In the genomic region with DNA sequence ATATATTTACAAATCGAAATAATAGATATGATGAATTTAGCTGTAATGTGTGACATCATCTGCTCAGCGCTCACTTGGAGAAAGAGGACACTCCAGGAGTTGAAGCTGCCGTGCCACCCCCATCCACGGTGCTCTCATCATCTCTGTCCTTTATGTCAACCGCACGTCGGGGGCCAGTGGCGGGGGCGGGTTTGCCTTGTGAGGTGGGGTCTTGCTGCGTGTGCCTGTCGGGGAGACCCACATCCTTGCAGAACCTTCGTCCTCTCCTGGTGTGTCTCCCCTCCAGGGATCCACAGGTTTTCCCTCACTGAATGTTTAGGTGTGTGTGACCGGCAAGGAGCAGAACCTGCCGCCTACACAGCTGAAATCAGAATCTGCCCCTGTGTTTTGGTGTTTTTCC, we compare ENCODE assay signal across 27 cellular contexts.
"Had no signal": no experiment of that assay in that cellular context is flagged by ENCODE, and none has a peak within 500 bp of the region (broad histone marks: within the 10 kb centered on the region; RNA-seq: fewer than 3 reads in every experiment).

No MANE protein-coding gene starts in this region.

- ATAC-seq: activated CD4-positive, CD25-positive, alpha-beta regulatory T cell treated with anti-CD3 and anti-CD28 coated beads, Interleukin-2, amount 50 U/mL, for 24 hours; effector memory CD8-positive, alpha-beta T cell; gastrocnemius medialis; left cardiac atrium; pancreas; psoas muscle had no signal

- H3K4me1 ChIP-seq: pancreas had no signal

- H3K27ac ChIP-seq: body of pancreas, gastrocnemius medialis, neutrophil, pancreas, psoas muscle, suprapubic skin, tibial artery, upper lobe of right lung, VCaP had no signal

- H3K27me3 ChIP-seq: body of pancreas, gastrocnemius medialis, neutrophil, pancreas, suprapubic skin, tibial artery, upper lobe of right lung had no signal

- DNase-seq: activated CD4-positive, alpha-beta T cell treated with anti-CD3 and anti-CD28 coated beads for 48 hours; activated CD4-positive, alpha-beta T cell treated with anti-CD3 and anti-CD28 coated beads, Interleukin-2, amount 50 U/mL, for 48 hours; activated CD8-positive, alpha-beta memory T cell treated with anti-CD3 and anti-CD28 coated beads, Interleukin-2, amount 50 U/mL, for 48 hours; activated naive CD4-positive, alpha-beta T cell treated with Interleukin-2 at 50 U/mL for 16 hours; activated T-cell treated with anti-CD3 and anti-CD28 coated beads, Interleukin-2, amount 50 U/mL, for 48 hours; anterior cingulate cortex; cerebellar nuclear complex; cortex of kidney; effector memory CD8-positive, alpha-beta T cell; erythroblast; gastrocnemius medialis; glutamatergic neuron; left cardiac atrium; mesenchymal stem cell; psoas muscle; stimulated activated naive CD4-positive, alpha-beta T cell; T-helper 9 cell; tibial artery had no signal

- H3K4me3 ChIP-seq: body of pancreas, gastrocnemius medialis, pancreas, psoas muscle, suprapubic skin, tibial artery, upper lobe of right lung had no signal

- FAIRE-seq: islet of Langerhans, pancreas, TTC549 had no signal

- H3K36me3 ChIP-seq: gastrocnemius medialis, pancreas, suprapubic skin, upper lobe of right lung had no signal

- H3K9me3 ChIP-seq: body of pancreas, gastrocnemius medialis, neutrophil, pancreas, psoas muscle, suprapubic skin, tibial artery, upper lobe of right lung had no signal
